1 cellular context compared by ENCODE assay signal in genomic region chr2:137910641-137911040, GRCh38.
TF ChIP-seq lines count a peak whose summit lies in the region.

No MANE protein-coding gene starts in this region.

TF ChIP-seq in K562, 482 proteins besides CTCF, POLR2A, EP300 and RAD21 (continued from another document):
- TF ChIP-seq ZNF512 (tag; IDR thresholded peaks at IDR 0.05) = no peak
